In the genomic region with DNA sequence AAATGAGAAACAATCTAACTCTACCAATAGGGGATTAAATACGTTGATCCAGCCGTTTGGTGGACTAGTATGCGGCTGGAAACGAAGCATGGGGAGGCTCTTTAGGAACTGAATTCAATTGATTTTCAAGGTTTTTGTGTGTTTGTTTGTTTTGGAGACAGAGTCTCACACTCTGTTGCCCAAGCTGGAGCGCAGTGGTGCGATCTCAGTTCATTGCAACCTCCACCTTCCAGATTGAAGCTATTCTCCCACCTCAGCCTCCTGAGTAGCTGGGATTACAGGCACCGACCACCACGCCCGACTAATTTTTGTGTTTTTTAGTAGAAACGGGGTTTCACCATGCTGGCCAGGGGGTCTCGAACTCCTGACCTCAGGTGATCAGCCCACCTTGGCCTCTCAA, we compare ENCODE assay signal across 27 cellular contexts. TPM values are rescaled to one million over a fixed set of nuclear protein-coding genes. Genes with fewer than 3 reads are reported as not detected.
A peak's percentile ranks its signal among the peaks of the same experiment; 100 is the strongest.
DNase-seq lines count a peak whose midpoint lies in the region; ATAC-seq and TF ChIP-seq lines count a peak whose summit lies in the region.
"Had no signal": no experiment of that assay in that cellular context is flagged by ENCODE, and none has a peak within 500 bp of the region (broad histone marks: within the 10 kb centered on the region; RNA-seq: fewer than 3 reads in every experiment).

No MANE protein-coding gene starts in this region.

- H3K27me3 Mint-ChIP-seq in stimulated activated naive CD8-positive, alpha-beta T cell treated with anti-CD3 and anti-CD28 coated beads, Interleukin-15, Interleukin-2, amounts not matched to agents 100 ng/mL and 50 ng/mL, for 24 hours: no peaks in the 10 kb centered on the region
- H3K27me3 Mint-ChIP-seq in activated B cell treated with CpG ODN at 0.5 μM for 24 hours (no peaks in the 10 kb centered on the region), memory B cell (no peaks in the 10 kb centered on the region)
- H3K27me3 Mint-ChIP-seq: CD8-positive, alpha-beta memory T cell had no signal

- no peak overlapping the region for H3K4me3 Mint-ChIP-seq in stimulated activated naive CD8-positive, alpha-beta T cell treated with anti-CD3 and anti-CD28 coated beads, Interleukin-15, Interleukin-2, amounts not matched to agents 100 ng/mL and 50 ng/mL, for 24 hours
- no peak overlapping the region for H3K4me3 Mint-ChIP-seq in activated B cell treated with CpG ODN at 0.5 μM for 24 hours
- H3K4me3 Mint-ChIP-seq in memory B cell: no peak overlapping the region

- H3K27ac ChIP-seq in brain microvascular endothelial cell: no peak overlapping the region
- H3K27ac ChIP-seq: A549 had no signal

- no peak for DNase-seq in stimulated activated naive CD8-positive, alpha-beta T cell treated with anti-CD3 and anti-CD28 coated beads, Interleukin-15, Interleukin-2, amounts not matched to agents 100 U/mL and 50 U/mL, for 24 hours
- DNase-seq in activated B cell treated with CpG ODN at 0.5 μM for 24 hours (no peak), memory B cell (ENCODE audit: low spot score in 2 of 2) (no peak), brain microvascular endothelial cell (no peak), NCI-H1694 (lab: John Stamatoyannopoulos, UW) (no peak)
- DNase-seq in central memory CD4-positive, alpha-beta T cell: no peak
- DNase-seq: BE2C; Calu3; CD8-positive, alpha-beta memory T cell; DMS153; IMR-90; NCI-H1105; NCI-H146; NCI-H2029 treated with DMSO at 0.1 percent for 48 hours; NCI-H2171; NCI-H345; NCI-H524; NCI-H774; NK-92 treated with Interleukin-12 subunit alpha and Interleukin-12 subunit beta, amount 100 ng/mL, for 24 hours; SIG-M5 had no signal

- H3K9me3 Mint-ChIP-seq in stimulated activated naive CD8-positive, alpha-beta T cell treated with anti-CD3 and anti-CD28 coated beads, Interleukin-15, Interleukin-2, amounts not matched to agents 100 ng/mL and 50 ng/mL, for 24 hours: no peaks in the 10 kb centered on the region
- H3K9me3 Mint-ChIP-seq in activated B cell treated with CpG ODN at 0.5 μM for 24 hours (no peaks in the 10 kb centered on the region), memory B cell (no peaks in the 10 kb centered on the region)
- H3K9me3 Mint-ChIP-seq: CD8-positive, alpha-beta memory T cell had no signal

- in situ Hi-C loops in brain microvascular endothelial cell (cut with HindIII; ENCODE audit: low pct_ligation_motif_present, low sequenced_read_pairs): no loop called here

- no peak for ATAC-seq in stimulated activated naive CD8-positive, alpha-beta T cell treated with anti-CD3 and anti-CD28 coated beads, Interleukin-15, Interleukin-2, amounts not matched to agents 100 U/mL and 50 U/mL, for 24 hours
- ATAC-seq in activated B cell treated with CpG ODN at 0.5 μM for 24 hours (ENCODE audit: low read depth) (no peak), memory B cell (ENCODE audit: low read depth) (no peak), GM21360 (IDR thresholded peaks at IDR 0.05; ENCODE audit: unreplicated experiment) (no peak)
- ATAC-seq: A549, HCT116 had no signal

- H3K27me3 ChIP-seq in brain microvascular endothelial cell (replicated peaks): no peaks in the 10 kb centered on the region
- H3K27me3 ChIP-seq: BE2C had no signal

- peaks cover 42% of the 10 kb centered on the region for H3K36me3 ChIP-seq in brain microvascular endothelial cell (replicated peaks)

- CTCF ChIA-PET in activated B cell treated with CpG ODN at 0.5 μM for 24 hours (lab: Charles Lee): no interaction called here

- POLR2A ChIA-PET in activated B cell treated with CpG ODN at 0.5 μM for 24 hours (lab: Charles Lee): interaction anchor here (0.6 kb wide), 1 partner anchor 17 kb away, joined by 3 read pairs; no protein-coding TSS in a partner anchor

- peaks cover 88% of the 10 kb centered on the region for H3K36me3 Mint-ChIP-seq in stimulated activated naive CD8-positive, alpha-beta T cell treated with anti-CD3 and anti-CD28 coated beads, Interleukin-15, Interleukin-2, amounts not matched to agents 100 ng/mL and 50 ng/mL, for 24 hours (ENCODE audit: low read depth)
- H3K36me3 Mint-ChIP-seq in activated B cell treated with CpG ODN at 0.5 μM for 24 hours (ENCODE audit: low read depth) (peaks cover 95% of the 10 kb centered on the region), memory B cell (peaks cover 30% of the 10 kb centered on the region)

- peak overlapping the region; percentile 14 for H3K27ac Mint-ChIP-seq in stimulated activated naive CD8-positive, alpha-beta T cell treated with anti-CD3 and anti-CD28 coated beads, Interleukin-15, Interleukin-2, amounts not matched to agents 100 ng/mL and 50 ng/mL, for 24 hours
- peak overlapping the region; percentile 7 for H3K27ac Mint-ChIP-seq in activated B cell treated with CpG ODN at 0.5 μM for 24 hours
- H3K27ac Mint-ChIP-seq in memory B cell: peak overlapping the region; percentile 47

- no peak overlapping the region for H3K4me3 ChIP-seq in brain microvascular endothelial cell (ENCODE audit: low read depth, low read length)
- H3K4me3 ChIP-seq: A549 had no signal

- intact Hi-C loops in activated B cell treated with CpG ODN at 0.5 μM for 24 hours (cut with micrococcal nuclease): no loop called here

- no peak for TF ChIP-seq CTCF in activated B cell treated with CpG ODN at 0.5 μM for 24 hours (IDR thresholded peaks at IDR 0.05)
- TF ChIP-seq CTCF in brain microvascular endothelial cell (IDR thresholded peaks at IDR 0.05; ENCODE audit: low read depth, low read length, missing control alignments): no peak

- peaks cover 43% of the 10 kb centered on the region for H3K4me1 Mint-ChIP-seq in stimulated activated naive CD8-positive, alpha-beta T cell treated with anti-CD3 and anti-CD28 coated beads, Interleukin-15, Interleukin-2, amounts not matched to agents 100 ng/mL and 50 ng/mL, for 24 hours (ENCODE audit: low read depth)
- H3K4me1 Mint-ChIP-seq in activated B cell treated with CpG ODN at 0.5 μM for 24 hours (peaks cover 54% of the 10 kb centered on the region), memory B cell (peaks cover 34% of the 10 kb centered on the region)

RNA-seq across cellular contexts. Expression of gene CNPY3, which starts 7.1 kb away (rescaled TPM):
- total RNA-seq in activated B cell treated with CpG ODN at 0.5 μM for 24 hours: 120 and 121 TPM in 2 replicates

RNA-seq across cellular contexts. Expression of gene PTCRA, which starts 20.5 kb away (rescaled TPM):
- not detected in 2 replicates for total RNA-seq in activated B cell treated with CpG ODN at 0.5 μM for 24 hours
- total RNA-seq: Calu3; CD8-positive, alpha-beta memory T cell; G401; H1; HT1080; IMR-90 had no signal

RNA-seq across cellular contexts. Expression of gene GNMT, which starts 24.2 kb away (rescaled TPM):
- total RNA-seq in activated B cell treated with CpG ODN at 0.5 μM for 24 hours: 1.7 and 2.3 TPM in 2 replicates
- total RNA-seq: HT1080, IMR-90 had no signal

RNA-seq across cellular contexts. Expression of gene PEX6, which starts 42.6 kb away (rescaled TPM):
- total RNA-seq in activated B cell treated with CpG ODN at 0.5 μM for 24 hours: 11.8 and 13.2 TPM in 2 replicates

RNA-seq across cellular contexts. Expression of gene PPP2R5D, which starts 48.0 kb away (rescaled TPM):
- 26.7 and 26.8 TPM in 2 replicates for total RNA-seq in activated B cell treated with CpG ODN at 0.5 μM for 24 hours
